ENCODE assay signal across 1 cellular context in genomic region chr17:72465191-72466024, GRCh38.
TF ChIP-seq lines count a peak whose summit lies in the region.

No MANE protein-coding gene starts in this region.

TF ChIP-seq in HEK293, 187 proteins besides CTCF, POLR2A, EP300 and RAD21 (continued from another document and continues in another):
- no peak for TF ChIP-seq ZNF26 (tag by site-specific recombination; IDR thresholded peaks at IDR 0.05)
- no peak for TF ChIP-seq KLF7 (tag by site-specific recombination; IDR thresholded peaks at IDR 0.05; ENCODE audit: borderline replicate concordance)
- TF ChIP-seq ZBTB44 (tag by site-specific recombination; IDR thresholded peaks at IDR 0.05), result no peak
- no peak for TF ChIP-seq ZNF791 (tag by site-specific recombination; IDR thresholded peaks at IDR 0.05)
- TF ChIP-seq ZNF423 (tag by site-specific recombination; IDR thresholded peaks at IDR 0.05), result peak; percentile 93
- TF ChIP-seq MYNN (tag by site-specific recombination; IDR thresholded peaks at IDR 0.05; ENCODE audit: borderline replicate concordance), result no peak
- TF ChIP-seq ZNF391 (tag by site-specific recombination; IDR thresholded peaks at IDR 0.05; ENCODE audit: borderline replicate concordance, low read depth), result no peak
- peak; percentile 66; the same call in 1 of the 2 replicates for TF ChIP-seq ZNF394 (tag by site-specific recombination; IDR thresholded peaks at IDR 0.05; ENCODE audit: borderline replicate concordance)
- no peak for TF ChIP-seq ZNF202 (tag by site-specific recombination; IDR thresholded peaks at IDR 0.05; ENCODE audit: borderline replicate concordance)
- no peak for TF ChIP-seq PRDM6 (tag by site-specific recombination; IDR thresholded peaks at IDR 0.05)
- no peak for TF ChIP-seq ZNF560 (tag by site-specific recombination; IDR thresholded peaks at IDR 0.05; ENCODE audit: borderline replicate concordance)
- no peak for TF ChIP-seq ZNF169 (tag by site-specific recombination; IDR thresholded peaks at IDR 0.05)
- TF ChIP-seq REPIN1 (tag by site-specific recombination; IDR thresholded peaks at IDR 0.05; ENCODE audit: low read depth), result no peak
- TF ChIP-seq ZNF76 (tag by site-specific recombination; IDR thresholded peaks at IDR 0.05; ENCODE audit: borderline replicate concordance, low read depth), result no peak; the same call in 1 of the 2 replicates
- no peak; the same call in 1 of the 2 replicates for TF ChIP-seq ZBTB8A (tag by site-specific recombination; IDR thresholded peaks at IDR 0.05)
- no peak for TF ChIP-seq ZNF10 (tag by site-specific recombination; IDR thresholded peaks at IDR 0.05)
- no peak for TF ChIP-seq ZNF48 (tag by site-specific recombination; IDR thresholded peaks at IDR 0.05)
- no peak for TF ChIP-seq BCL6B (tag by site-specific recombination; IDR thresholded peaks at IDR 0.05)
- no peak for TF ChIP-seq PBX3 (CRISPR knock-in tag; IDR thresholded peaks at IDR 0.05)
- no peak for TF ChIP-seq ZFP3 (tag by site-specific recombination; IDR thresholded peaks at IDR 0.05; ENCODE audit: low read depth)
- no peak for TF ChIP-seq ZNF121 (tag by site-specific recombination; IDR thresholded peaks at IDR 0.05)
- no peak for TF ChIP-seq ZNF155 (tag by site-specific recombination; IDR thresholded peaks at IDR 0.05)
- peak; percentile 67 for TF ChIP-seq IKZF3 (tag by site-specific recombination; IDR thresholded peaks at IDR 0.05)
- TF ChIP-seq ZNF701 (tag by site-specific recombination; IDR thresholded peaks at IDR 0.05), result no peak
- TF ChIP-seq ZEB2 (tag by site-specific recombination; IDR thresholded peaks at IDR 0.05), result peak; percentile 81
- TF ChIP-seq WT1 (tag by site-specific recombination; IDR thresholded peaks at IDR 0.05), result peak; percentile 87
- TF ChIP-seq EGR2 (tag by site-specific recombination; IDR thresholded peaks at IDR 0.05; ENCODE audit: low read depth), result no peak
- TF ChIP-seq ZNF114 (tag by site-specific recombination; IDR thresholded peaks at IDR 0.05), result no peak
- TF ChIP-seq ZNF777 (tag by site-specific recombination; IDR thresholded peaks at IDR 0.05; ENCODE audit: borderline replicate concordance), result no peak
- no peak for TF ChIP-seq ZNF354C (tag by site-specific recombination; IDR thresholded peaks at IDR 0.05; ENCODE audit: borderline replicate concordance, low read depth)
- TF ChIP-seq ZNF433 (tag by site-specific recombination; IDR thresholded peaks at IDR 0.05; ENCODE audit: low read depth), result no peak
- TF ChIP-seq ZBTB49 (tag by site-specific recombination; IDR thresholded peaks at IDR 0.05; ENCODE audit: low read depth), result no peak
- TF ChIP-seq, protein P1, sequence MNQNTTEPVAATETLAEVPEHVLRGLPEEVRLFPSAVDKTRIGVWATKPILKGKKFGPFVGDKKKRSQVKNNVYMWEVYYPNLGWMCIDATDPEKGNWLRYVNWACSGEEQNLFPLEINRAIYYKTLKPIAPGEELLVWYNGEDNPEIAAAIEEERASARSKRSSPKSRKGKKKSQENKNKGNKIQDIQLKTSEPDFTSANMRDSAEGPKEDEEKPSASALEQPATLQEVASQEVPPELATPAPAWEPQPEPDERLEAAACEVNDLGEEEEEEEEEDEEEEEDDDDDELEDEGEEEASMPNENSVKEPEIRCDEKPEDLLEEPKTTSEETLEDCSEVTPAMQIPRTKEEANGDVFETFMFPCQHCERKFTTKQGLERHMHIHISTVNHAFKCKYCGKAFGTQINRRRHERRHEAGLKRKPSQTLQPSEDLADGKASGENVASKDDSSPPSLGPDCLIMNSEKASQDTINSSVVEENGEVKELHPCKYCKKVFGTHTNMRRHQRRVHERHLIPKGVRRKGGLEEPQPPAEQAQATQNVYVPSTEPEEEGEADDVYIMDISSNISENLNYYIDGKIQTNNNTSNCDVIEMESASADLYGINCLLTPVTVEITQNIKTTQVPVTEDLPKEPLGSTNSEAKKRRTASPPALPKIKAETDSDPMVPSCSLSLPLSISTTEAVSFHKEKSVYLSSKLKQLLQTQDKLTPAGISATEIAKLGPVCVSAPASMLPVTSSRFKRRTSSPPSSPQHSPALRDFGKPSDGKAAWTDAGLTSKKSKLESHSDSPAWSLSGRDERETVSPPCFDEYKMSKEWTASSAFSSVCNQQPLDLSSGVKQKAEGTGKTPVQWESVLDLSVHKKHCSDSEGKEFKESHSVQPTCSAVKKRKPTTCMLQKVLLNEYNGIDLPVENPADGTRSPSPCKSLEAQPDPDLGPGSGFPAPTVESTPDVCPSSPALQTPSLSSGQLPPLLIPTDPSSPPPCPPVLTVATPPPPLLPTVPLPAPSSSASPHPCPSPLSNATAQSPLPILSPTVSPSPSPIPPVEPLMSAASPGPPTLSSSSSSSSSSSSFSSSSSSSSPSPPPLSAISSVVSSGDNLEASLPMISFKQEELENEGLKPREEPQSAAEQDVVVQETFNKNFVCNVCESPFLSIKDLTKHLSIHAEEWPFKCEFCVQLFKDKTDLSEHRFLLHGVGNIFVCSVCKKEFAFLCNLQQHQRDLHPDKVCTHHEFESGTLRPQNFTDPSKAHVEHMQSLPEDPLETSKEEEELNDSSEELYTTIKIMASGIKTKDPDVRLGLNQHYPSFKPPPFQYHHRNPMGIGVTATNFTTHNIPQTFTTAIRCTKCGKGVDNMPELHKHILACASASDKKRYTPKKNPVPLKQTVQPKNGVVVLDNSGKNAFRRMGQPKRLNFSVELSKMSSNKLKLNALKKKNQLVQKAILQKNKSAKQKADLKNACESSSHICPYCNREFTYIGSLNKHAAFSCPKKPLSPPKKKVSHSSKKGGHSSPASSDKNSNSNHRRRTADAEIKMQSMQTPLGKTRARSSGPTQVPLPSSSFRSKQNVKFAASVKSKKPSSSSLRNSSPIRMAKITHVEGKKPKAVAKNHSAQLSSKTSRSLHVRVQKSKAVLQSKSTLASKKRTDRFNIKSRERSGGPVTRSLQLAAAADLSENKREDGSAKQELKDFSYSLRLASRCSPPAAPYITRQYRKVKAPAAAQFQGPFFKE (tag by site-specific recombination; IDR thresholded peaks at IDR 0.05; ENCODE audit: borderline replicate concordance), result no peak
- no peak for TF ChIP-seq ZNF664 (tag by site-specific recombination; IDR thresholded peaks at IDR 0.05)
- no peak for TF ChIP-seq ZNF623 (tag by site-specific recombination; IDR thresholded peaks at IDR 0.05)
- no peak for TF ChIP-seq ZNF248 (tag by site-specific recombination; IDR thresholded peaks at IDR 0.05)
- TF ChIP-seq, protein P2, sequence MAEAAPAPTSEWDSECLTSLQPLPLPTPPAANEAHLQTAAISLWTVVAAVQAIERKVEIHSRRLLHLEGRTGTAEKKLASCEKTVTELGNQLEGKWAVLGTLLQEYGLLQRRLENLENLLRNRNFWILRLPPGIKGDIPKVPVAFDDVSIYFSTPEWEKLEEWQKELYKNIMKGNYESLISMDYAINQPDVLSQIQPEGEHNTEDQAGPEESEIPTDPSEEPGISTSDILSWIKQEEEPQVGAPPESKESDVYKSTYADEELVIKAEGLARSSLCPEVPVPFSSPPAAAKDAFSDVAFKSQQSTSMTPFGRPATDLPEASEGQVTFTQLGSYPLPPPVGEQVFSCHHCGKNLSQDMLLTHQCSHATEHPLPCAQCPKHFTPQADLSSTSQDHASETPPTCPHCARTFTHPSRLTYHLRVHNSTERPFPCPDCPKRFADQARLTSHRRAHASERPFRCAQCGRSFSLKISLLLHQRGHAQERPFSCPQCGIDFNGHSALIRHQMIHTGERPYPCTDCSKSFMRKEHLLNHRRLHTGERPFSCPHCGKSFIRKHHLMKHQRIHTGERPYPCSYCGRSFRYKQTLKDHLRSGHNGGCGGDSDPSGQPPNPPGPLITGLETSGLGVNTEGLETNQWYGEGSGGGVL (tag by site-specific recombination; IDR thresholded peaks at IDR 0.05), result no peak
- no peak for TF ChIP-seq ZNF266 (tag by site-specific recombination; IDR thresholded peaks at IDR 0.05; ENCODE audit: low read depth)
- no peak for TF ChIP-seq ZNF138 (tag by site-specific recombination; IDR thresholded peaks at IDR 0.05; ENCODE audit: borderline replicate concordance)
- TF ChIP-seq ZNF292 (tag by site-specific recombination; IDR thresholded peaks at IDR 0.05; ENCODE audit: borderline replicate concordance, low read depth), result no peak
- TF ChIP-seq ZSCAN23 (tag by site-specific recombination; IDR thresholded peaks at IDR 0.05), result no peak
- no peak for TF ChIP-seq ZNF174 (tag by site-specific recombination; IDR thresholded peaks at IDR 0.05)
- TF ChIP-seq ELK4 (IDR thresholded peaks at IDR 0.05; ENCODE audit: borderline replicate concordance, low read depth, low read length), result no peak
- no peak for TF ChIP-seq ZNF747 (tag by site-specific recombination; IDR thresholded peaks at IDR 0.05)
- no peak for TF ChIP-seq KLF1 (tag by site-specific recombination; IDR thresholded peaks at IDR 0.05)
- TF ChIP-seq TRIM28 (IDR thresholded peaks at IDR 0.05; ENCODE audit: borderline replicate concordance, low read length), result no peak
- no peak for TF ChIP-seq KLF8 (tag by site-specific recombination; IDR thresholded peaks at IDR 0.05)
- no peak for TF ChIP-seq KLF9 (tag by site-specific recombination; IDR thresholded peaks at IDR 0.05; ENCODE audit: low read depth)
